ENCODE assay signal across 25 cellular contexts in genomic region chr16:25095636-25096035, GRCh38. TPM values are rescaled to one million over a fixed set of nuclear protein-coding genes. Genes with fewer than 3 reads are reported as not detected.
A peak's percentile ranks its signal among the peaks of the same experiment; 100 is the strongest.
DNase-seq lines count a peak whose midpoint lies in the region; ATAC-seq and TF ChIP-seq lines count a peak whose summit lies in the region.
"Had no signal": no experiment of that assay in that cellular context is flagged by ENCODE, and none has a peak within 500 bp of the region (broad histone marks: within the 10 kb centered on the region; RNA-seq: fewer than 3 reads in every experiment).

No MANE protein-coding gene starts in this region.

- no peak for DNase-seq in T-helper 2 cell treated with Interferon-gamma antibody and Interleukin-4, amounts not matched to agents 5 μg/mL and 100 μg/mL, for 36 hours (ENCODE audit: low spot score)
- DNase-seq in T-helper 2 cell (no peak), IMR-90 (no peak), COLO829 (ENCODE audit: low spot score) (no peak), C1 segment of cervical spinal cord (lab: John Stamatoyannopoulos, UW) (no peak), epidermal melanocyte (ENCODE audit: insufficient read length, low spot score) (no peak)
- no peak for DNase-seq in CD4-positive, CD25-positive, alpha-beta regulatory T cell
- no peak for DNase-seq in naive thymus-derived CD4-positive, alpha-beta T cell
- DNase-seq: AML-193; CD4-positive, alpha-beta T cell; CD8-positive, alpha-beta T cell; COR-L47; DMS 273 treated with DMSO at 0.1 percent for 48 hours; DMS153; DMS53; DMS79; DND-41; EL; GDM1 had no signal

- H3K23ac ChIP-seq in IMR-90 (ENCODE audit: low read depth, low read length) = no peak overlapping the region

- H3K9me3 Mint-ChIP-seq in T-helper 2 cell treated with Interferon-gamma antibody and Interleukin-4, amounts not matched to agents 5 μg/mL and 100 μg/mL, for 36 hours = no peaks in the 10 kb centered on the region
- H3K9me3 Mint-ChIP-seq in CD4-positive, CD25-positive, alpha-beta regulatory T cell = no peaks in the 10 kb centered on the region
- H3K9me3 Mint-ChIP-seq in naive thymus-derived CD4-positive, alpha-beta T cell = peaks cover 0 to 1% (median 0%) of the 10 kb centered on the region in 11 donors
- H3K9me3 Mint-ChIP-seq: CD14-positive monocyte; CD4-positive, alpha-beta T cell; CD8-positive, alpha-beta T cell had no signal

- H3K4me3 Mint-ChIP-seq in T-helper 2 cell treated with Interferon-gamma antibody and Interleukin-4, amounts not matched to agents 5 μg/mL and 100 μg/mL, for 36 hours = no peak overlapping the region
- H3K4me3 Mint-ChIP-seq in CD4-positive, CD25-positive, alpha-beta regulatory T cell = no peak overlapping the region
- H3K4me3 Mint-ChIP-seq in naive thymus-derived CD4-positive, alpha-beta T cell = peak overlapping the region in 2 of 10 donors; percentile 11 to 27
- H3K4me3 Mint-ChIP-seq: B cell; CD14-positive monocyte; CD4-positive, alpha-beta T cell; CD8-positive, alpha-beta T cell had no signal

- BruUV-seq in IMR-90 (replicated peaks; lab: Mats Ljungman, UMichigan) = no TSS peak

- no peak for TF ChIP-seq POLR2A in IMR-90 (IDR thresholded peaks at IDR 0.05; ENCODE audit: low read depth, low read length)

- H3K18ac ChIP-seq in IMR-90 (ENCODE audit: low read depth, low read length) = no peak overlapping the region

- peak overlapping the region; percentile 7 for H3K27ac Mint-ChIP-seq in T-helper 2 cell treated with Interferon-gamma antibody and Interleukin-4, amounts not matched to agents 5 μg/mL and 100 μg/mL, for 36 hours
- H3K27ac Mint-ChIP-seq in CD4-positive, CD25-positive, alpha-beta regulatory T cell = peak overlapping the region; percentile 27 to 85 (median 67)
- H3K27ac Mint-ChIP-seq in naive thymus-derived CD4-positive, alpha-beta T cell = peak overlapping the region in 7 of 9 donors; percentile 14 to 98 (median 92)
- H3K27ac Mint-ChIP-seq: B cell; CD8-positive, alpha-beta T cell had no signal

- H3K9ac ChIP-seq in IMR-90 (ENCODE audit: low read depth, low read length) = no peak overlapping the region
- H3K9ac ChIP-seq: BLaER1 treated with 17β-estradiol and CSF1 and Interleukin-3, amounts not matched to agents 10 nM and 100 nM had no signal

- H2AK5ac ChIP-seq in IMR-90 (ENCODE audit: low read depth, low read length) = no peak overlapping the region

- in situ Hi-C loops in IMR-90 (cut with MboI; ENCODE audit: low sequenced_read_pairs) = no loop called here

- H3K36me3 ChIP-seq in CD4-positive, CD25-positive, alpha-beta regulatory T cell (ENCODE audit: control insufficient read depth, insufficient read depth, low read length) = no peaks in the 10 kb centered on the region
- H3K36me3 ChIP-seq in IMR-90 (ENCODE audit: control insufficient read depth, insufficient read depth, low read length) = no peaks in the 10 kb centered on the region
- H3K36me3 ChIP-seq in naive thymus-derived CD4-positive, alpha-beta T cell (ENCODE audit: control insufficient read depth in 2 of 3, insufficient read depth in 3 of 3, low read length in 3 of 3) = no peaks in the 10 kb centered on the region
- H3K36me3 ChIP-seq: BLaER1 treated with 17β-estradiol and CSF1 and Interleukin-3, amounts not matched to agents 10 nM and 100 nM had no signal

- H4K8ac ChIP-seq in IMR-90 (ENCODE audit: low read depth in 2 of 2, low read length in 2 of 2) = no peak overlapping the region

- H2BK5ac ChIP-seq in IMR-90 (ENCODE audit: low read depth, low read length, poor library complexity, severe bottlenecking) = no peak overlapping the region

- dilution Hi-C loops in IMR-90 (cut with HindIII; ENCODE audit: low sequenced_read_pairs, unreplicated experiment) = no loop called here

- no peaks in the 10 kb centered on the region for H4K20me1 ChIP-seq in IMR-90 (ENCODE audit: insufficient read depth, low read length)
- H4K20me1 ChIP-seq: BLaER1 treated with 17β-estradiol and CSF1 and Interleukin-3, amounts not matched to agents 10 nM and 100 nM had no signal

- POLR2A ChIA-PET in IMR-90 (lab: Charles Lee; ENCODE audit: unreplicated experiment) = no interaction called here
- POLR2A ChIA-PET in naive thymus-derived CD4-positive, alpha-beta T cell (lab: Charles Lee) = interaction anchor here (3.9 to 4.1 kb wide), 2 partner anchors 15 to 35 kb away, joined by 22 to 23 read pairs; partner anchors contain the start of gene LCMT1

- no peak overlapping the region for H3K4me3 ChIP-seq in CD4-positive, CD25-positive, alpha-beta regulatory T cell (ENCODE audit: low read depth, low read length)
- H3K4me3 ChIP-seq in IMR-90 (ENCODE audit: insufficient read depth, low read depth, low read length) = no peak overlapping the region
- no peak overlapping the region for H3K4me3 ChIP-seq in naive thymus-derived CD4-positive, alpha-beta T cell (ENCODE audit: low read length)
- H3K4me3 ChIP-seq: A549; BLaER1 treated with 17β-estradiol and CSF1 and Interleukin-3, amounts not matched to agents 10 nM and 100 nM; GM12878 had no signal

- no peak overlapping the region for H4K5ac ChIP-seq in IMR-90 (ENCODE audit: low read depth, low read length)

- peak overlapping the region; percentile 37 for H2BK120ac ChIP-seq in IMR-90 (ENCODE audit: low read depth, low read length)

- H3K27me3 Mint-ChIP-seq in T-helper 2 cell treated with Interferon-gamma antibody and Interleukin-4, amounts not matched to agents 5 μg/mL and 100 μg/mL, for 36 hours (ENCODE audit: low read depth) = no peaks in the 10 kb centered on the region
- no peaks in the 10 kb centered on the region for H3K27me3 Mint-ChIP-seq in CD4-positive, CD25-positive, alpha-beta regulatory T cell
- H3K27me3 Mint-ChIP-seq in naive thymus-derived CD4-positive, alpha-beta T cell = no peaks in the 10 kb centered on the region
- H3K27me3 Mint-ChIP-seq: B cell; CD4-positive, alpha-beta T cell had no signal

- TF ChIP-seq CTCF in IMR-90 (conservative IDR thresholded peaks at IDR 0.05; ENCODE audit: low read depth, low read length) = no peak

- peaks cover 13% of the 10 kb centered on the region for H3K4me1 ChIP-seq in CD4-positive, CD25-positive, alpha-beta regulatory T cell (ENCODE audit: control insufficient read depth, insufficient read depth, low read length, poor library complexity, severe bottlenecking)
- H3K4me1 ChIP-seq in IMR-90 (ENCODE audit: control insufficient read depth, insufficient read depth, low read length) = peaks cover 8% of the 10 kb centered on the region
- H3K4me1 ChIP-seq in naive thymus-derived CD4-positive, alpha-beta T cell (ENCODE audit: control insufficient read depth in 2 of 2, insufficient read depth in 2 of 2, low read length in 2 of 2) = peaks cover 0 to 20% of the 10 kb centered on the region in 2 donors

- peak overlapping the region; percentile 54; the same call in 1 of the 2 replicates for H3K4ac ChIP-seq in IMR-90 (ENCODE audit: low read depth, low read length)

- H3K36me3 Mint-ChIP-seq in T-helper 2 cell treated with Interferon-gamma antibody and Interleukin-4, amounts not matched to agents 5 μg/mL and 100 μg/mL, for 36 hours (ENCODE audit: low read depth) = peaks cover 27% of the 10 kb centered on the region
- H3K36me3 Mint-ChIP-seq in CD4-positive, CD25-positive, alpha-beta regulatory T cell = peaks cover 10% of the 10 kb centered on the region
- peaks cover 0 to 11% (median 3%) of the 10 kb centered on the region in 5 donors for H3K36me3 Mint-ChIP-seq in naive thymus-derived CD4-positive, alpha-beta T cell
- H3K36me3 Mint-ChIP-seq: CD14-positive monocyte; CD8-positive, alpha-beta T cell had no signal

- WGBS in IMR-90 (ENCODE audit: extremely low coverage in 2 of 2, insufficient read length in 1 of 2), 2 experiments = 60% methylated on average over 1 of the region's 4 CpGs; no CpG with 5 or more reads in 1 of the 2 experiments

- no peaks in the 10 kb centered on the region for H3K27me3 ChIP-seq in CD4-positive, CD25-positive, alpha-beta regulatory T cell (ENCODE audit: control insufficient read depth, insufficient read depth, low read length)
- no peaks in the 10 kb centered on the region for H3K27me3 ChIP-seq in IMR-90 (ENCODE audit: control insufficient read depth, insufficient read depth, low read length)
- H3K27me3 ChIP-seq in naive thymus-derived CD4-positive, alpha-beta T cell (ENCODE audit: control insufficient read depth in 2 of 2, insufficient read depth in 2 of 2, low read length in 2 of 2) = no peaks in the 10 kb centered on the region
- H3K27me3 ChIP-seq: BLaER1 treated with 17β-estradiol and CSF1 and Interleukin-3, amounts not matched to agents 10 nM and 100 nM had no signal

- H2AFZ ChIP-seq in IMR-90 (replicated peaks; ENCODE audit: low read length, poor library complexity) = no peak overlapping the region

- no peaks in the 10 kb centered on the region for H3K9me3 ChIP-seq in CD4-positive, CD25-positive, alpha-beta regulatory T cell (ENCODE audit: control insufficient read depth in 2 of 2, low read length in 2 of 2)
- H3K9me3 ChIP-seq in IMR-90 (ENCODE audit: control insufficient read depth, insufficient read depth, low read length) = no peaks in the 10 kb centered on the region
- H3K9me3 ChIP-seq in naive thymus-derived CD4-positive, alpha-beta T cell (ENCODE audit: control insufficient read depth in 2 of 3, low read length in 3 of 3) = no peaks in the 10 kb centered on the region
- H3K9me3 ChIP-seq: A549; BLaER1 treated with 17β-estradiol and CSF1 and Interleukin-3, amounts not matched to agents 10 nM and 100 nM had no signal

- no peak overlapping the region for H2AK9ac ChIP-seq in IMR-90 (replicated peaks; ENCODE audit: low read depth, low read length, poor library complexity)

- no peak overlapping the region for H2BK20ac ChIP-seq in IMR-90 (ENCODE audit: low read depth, low read length)

- H3K27ac ChIP-seq in CD4-positive, CD25-positive, alpha-beta regulatory T cell (ENCODE audit: insufficient read depth, low read length, poor library complexity, severe bottlenecking) = no peak overlapping the region
- no peak overlapping the region for H3K27ac ChIP-seq in IMR-90 (ENCODE audit: insufficient read depth, low read length)
- H3K27ac ChIP-seq in naive thymus-derived CD4-positive, alpha-beta T cell (ENCODE audit: low read depth, low read length) = no peak overlapping the region
- H3K27ac ChIP-seq: 22Rv1; A549; BLaER1 treated with 17β-estradiol and CSF1 and Interleukin-3, amounts not matched to agents 10 nM and 100 nM had no signal

- no peak overlapping the region for H3K14ac ChIP-seq in IMR-90 (replicated peaks; ENCODE audit: low read depth, low read length)

- CTCF ChIA-PET in IMR-90 (lab: Yijun Ruan, JAX) = no interaction called here
- CTCF ChIA-PET in naive thymus-derived CD4-positive, alpha-beta T cell (lab: Charles Lee) = no interaction called here

- no peak overlapping the region for H2BK15ac ChIP-seq in IMR-90 (ENCODE audit: low read depth, low read length)

- H3K79me1 ChIP-seq in IMR-90 (ENCODE audit: low read depth in 1 of 2, low read length in 2 of 2) = no peaks in the 10 kb centered on the region; a peak in 1 of 4 replicates

- no peak for ATAC-seq in CD4-positive, CD25-positive, alpha-beta regulatory T cell (ENCODE audit: low read depth in 2 of 2)
- ATAC-seq in IMR-90 (ENCODE audit: low read depth) = no peak
- no peak for ATAC-seq in naive thymus-derived CD4-positive, alpha-beta T cell
- ATAC-seq: A549; CD8-positive, alpha-beta T cell; GM12878 had no signal

- H3K4me1 Mint-ChIP-seq in T-helper 2 cell treated with Interferon-gamma antibody and Interleukin-4, amounts not matched to agents 5 μg/mL and 100 μg/mL, for 36 hours (ENCODE audit: low read depth) = peaks cover 34% of the 10 kb centered on the region
- peaks cover 7 to 34% (median 15%) of the 10 kb centered on the region in 4 donors for H3K4me1 Mint-ChIP-seq in CD4-positive, CD25-positive, alpha-beta regulatory T cell
- H3K4me1 Mint-ChIP-seq in naive thymus-derived CD4-positive, alpha-beta T cell = peaks cover 21 to 44% (median 39%) of the 10 kb centered on the region in 7 donors

- TF ChIP-seq RAD21 in IMR-90 (IDR thresholded peaks at IDR 0.05; ENCODE audit: low read length) = no peak

- H3K4me2 ChIP-seq in IMR-90 (ENCODE audit: low read depth, low read length) = no peak overlapping the region
- H3K4me2 ChIP-seq: A549 had no signal

- peaks cover 15% of the 10 kb centered on the region for H3K9me1 ChIP-seq in IMR-90 (ENCODE audit: insufficient read depth, low read length)

- 0 out of 2 replicates have a peak overlapping the region, but pooled peaks have one; percentile 36 for H4K91ac ChIP-seq in IMR-90 (ENCODE audit: insufficient read depth, low read depth, low read length)

- no peak overlapping the region for H3K56ac ChIP-seq in IMR-90 (ENCODE audit: extremely low read depth, insufficient read depth, low read length)

- intact Hi-C loops in IMR-90 (cut with micrococcal nuclease) = no loop called here
- intact Hi-C loops in naive thymus-derived CD4-positive, alpha-beta T cell (cut with micrococcal nuclease) = no loop called here

RNA-seq across cellular contexts. Expression of gene LCMT1, which starts 15.9 kb away (rescaled TPM):
- 44.0 TPM for total RNA-seq in CD4-positive, CD25-positive, alpha-beta regulatory T cell
- polyA plus RNA-seq in CD4-positive, CD25-positive, alpha-beta regulatory T cell = 10 to 100 TPM; 46.5 to 70.3 (median 54.5) TPM
- total RNA-seq in IMR-90 (2012; rRNA removed) = 60.0 and 60.4 TPM in 2 replicates
- polyA plus RNA-seq in IMR-90 (2012; rRNA removed) = 30.5 and 33.1 TPM in 2 replicates
- 19.3 and 26.9 TPM in 2 replicates for polyA plus RNA-seq in IMR-90 (2012; cell fraction: cytosol; rRNA removed)
- polyA plus RNA-seq in IMR-90 (2012; cell fraction: nucleus; rRNA removed; ENCODE audit: low replicate concordance) = 12.0 and 37.3 TPM in 2 replicates
- 10 to 100 TPM; 30.2 to 36.9 (median 33.0) TPM for total RNA-seq in naive thymus-derived CD4-positive, alpha-beta T cell
- polyA plus RNA-seq in naive thymus-derived CD4-positive, alpha-beta T cell = 10 to 100 TPM; 37.5 to 58.4 TPM

Comparison
In these comparisons a context has a peak if more than half of its experiments do, and no peak if none do; other contexts are left out.
1. H3K27ac Mint-ChIP-seq: peak in every context shown above with its lines; median percentile 92 in naive thymus-derived CD4-positive, alpha-beta T cell; 67 in CD4-positive, CD25-positive, alpha-beta regulatory T cell; 7 in T-helper 2 cell treated with Interferon-gamma antibody and Interleukin-4, amounts not matched to agents 5 μg/mL and 100 μg/mL, for 36 hours.